10 cellular contexts compared by ENCODE assay signal in the genomic region with DNA sequence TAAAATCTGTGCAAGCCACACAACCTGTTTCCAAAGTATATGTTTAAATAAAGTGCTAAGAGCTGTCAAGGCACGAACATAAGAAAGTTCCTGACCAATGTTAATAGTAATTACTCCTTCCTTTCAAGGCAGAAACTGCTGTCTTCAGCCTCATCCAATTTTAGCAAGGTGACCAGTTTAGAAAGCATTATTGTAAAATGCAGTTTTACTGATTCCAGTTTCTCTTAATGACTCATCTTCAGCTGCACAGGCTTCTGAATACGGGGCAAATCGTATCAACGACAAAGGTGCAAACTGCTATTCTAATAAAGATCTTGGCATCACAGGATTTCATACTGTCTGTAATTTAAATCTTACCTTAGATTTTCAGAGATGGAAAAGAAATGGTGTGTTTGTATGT.
A peak's percentile ranks its signal among the peaks of the same experiment; 100 is the strongest.
DNase-seq lines count a peak whose midpoint lies in the region; ATAC-seq and TF ChIP-seq lines count a peak whose summit lies in the region.
"Had no signal": no experiment of that assay in that cellular context is flagged by ENCODE, and none has a peak within 500 bp of the region (broad histone marks: within the 10 kb centered on the region; RNA-seq: fewer than 3 reads in every experiment).

No MANE protein-coding gene starts in this region.

- peaks cover 80% of the 10 kb centered on the region for H3K79me2 ChIP-seq in osteoblast (ENCODE audit: insufficient read depth, low read length)

- ATAC-seq in activated CD4-positive, CD25-positive, alpha-beta regulatory T cell treated with anti-CD3 and anti-CD28 coated beads, Interleukin-2, amount 50 U/mL, for 24 hours: peak; percentile 38
- peak; percentile 93 for ATAC-seq in HG03457 (IDR thresholded peaks at IDR 0.05; ENCODE audit: unreplicated experiment)
- ATAC-seq: Panc1 had no signal

- TF ChIP-seq POLR2A in testis (IDR thresholded peaks at IDR 0.05): no peak

- peaks cover 44% of the 10 kb centered on the region for H4K20me1 ChIP-seq in osteoblast (ENCODE audit: insufficient read depth, low read length)

- no peaks in the 10 kb centered on the region for H3K9me3 ChIP-seq in osteoblast (ENCODE audit: low read depth, low read length)
- H3K9me3 ChIP-seq in testis: no peaks in the 10 kb centered on the region

- H3K4me3 ChIP-seq in osteoblast (ENCODE audit: insufficient read depth, low read length) (no peak overlapping the region), testis (no peak overlapping the region)

- H3K4me1 ChIP-seq in osteoblast (ENCODE audit: insufficient read depth, low read length) (peaks cover 8% of the 10 kb centered on the region), testis (peaks cover 10% of the 10 kb centered on the region)

- WGBS in testis, 2 donors: 52 to 56% methylated on average over 4 of the region's 4 CpGs

- intact Hi-C loops in testis (cut with DNase I; ENCODE audit: low total_unique reads): no loop called here

- peak overlapping the region; percentile 18 for H3K4me2 ChIP-seq in osteoblast (ENCODE audit: insufficient read depth, low read length)

- H3K27ac ChIP-seq in osteoblast (ENCODE audit: low read depth, low read length): no peak overlapping the region
- H3K27ac ChIP-seq in testis: peak overlapping the region in 1 of 2 donors; percentile 3

- H3K27me3 ChIP-seq in osteoblast (ENCODE audit: insufficient read depth, low read length) (no peaks in the 10 kb centered on the region), testis (no peaks in the 10 kb centered on the region)

- DNase-seq in activated CD4-positive, CD25-positive, alpha-beta regulatory T cell (lab: John Stamatoyannopoulos, UW): no peak
- DNase-seq in HCEC 1CT: peak; percentile 10
- no peak for DNase-seq in osteoblast (ENCODE audit: insufficient read length, low spot score, missing footprints)
- no peak for DNase-seq in NCI-H128 (lab: John Stamatoyannopoulos, UW; ENCODE audit: unreplicated experiment)
- DNase-seq in activated T-cell treated with anti-CD3 and anti-CD28 coated beads, Interleukin-2, amount 50 U/mL, for 48 hours: no peak
- no peak for DNase-seq in testis
- DNase-seq: central memory CD4-positive, alpha-beta T cell had no signal

- TF ChIP-seq CTCF in osteoblast (IDR thresholded peaks at IDR 0.05; ENCODE audit: extremely low read depth, low read depth, low read length) (no peak), testis (IDR thresholded peaks at IDR 0.05) (no peak)

- no peak overlapping the region for H2AFZ ChIP-seq in osteoblast (ENCODE audit: low read length)

- no peaks in the 10 kb centered on the region for H3K36me3 ChIP-seq in osteoblast (ENCODE audit: insufficient read depth, low read length)
- no peaks in the 10 kb centered on the region for H3K36me3 ChIP-seq in testis (ENCODE audit: low read depth, missing control alignments)
